Comparison of ENCODE assay signal across 8 cellular contexts in genomic region chr6:32852018-32852843, GRCh38. TPM values are rescaled to one million over a fixed set of nuclear protein-coding genes. Genes with fewer than 3 reads are reported as not detected.
DNase-seq lines count a peak whose midpoint lies in the region; ATAC-seq and TF ChIP-seq lines count a peak whose summit lies in the region.

No MANE protein-coding gene starts in this region.

- peaks cover 71% of the 10 kb centered on the region for H3K36me3 Mint-ChIP-seq in activated naive CD8-positive, alpha-beta T cell treated with anti-CD3 and anti-CD28 coated beads, Interleukin-2, amount 10 ng/mL, durations not matched to agents 7 days and 5 days

- intact Hi-C loops in spleen (cut with DNase I; ENCODE audit: low total_unique reads): no loop called here

- peak overlapping the region; percentile 100 for H3K27ac Mint-ChIP-seq in activated naive CD8-positive, alpha-beta T cell treated with anti-CD3 and anti-CD28 coated beads, Interleukin-2, amount 10 ng/mL, durations not matched to agents 7 days and 5 days

- POLR2A ChIA-PET in activated naive CD8-positive, alpha-beta T cell treated with anti-CD3 and anti-CD28 coated beads, Interleukin-2, amount 10 ng/mL, durations not matched to agents 7 days and 5 days (lab: Charles Lee): interaction anchor here (0.6 to 7.3 kb wide), 12 partner anchors 10 to 395 kb away, joined by 3 to 773 read pairs (median 22); partner anchors contain the start of genes BRD2, PSMB8 and TAP2

- no peak for TF ChIP-seq CTCF in spleen (IDR thresholded peaks at IDR 0.05 in 8 of 11, conservative IDR thresholded peaks at IDR 0.05 in 3 of 11)

- H3K9me3 ChIP-seq in iPS DF 6.9 (ENCODE audit: control insufficient read depth, insufficient read depth, low read length) (no peaks in the 10 kb centered on the region), spleen (no peaks in the 10 kb centered on the region)

- H3K27me3 Mint-ChIP-seq in activated naive CD8-positive, alpha-beta T cell treated with anti-CD3 and anti-CD28 coated beads, Interleukin-2, amount 10 ng/mL, durations not matched to agents 7 days and 5 days: no peaks in the 10 kb centered on the region

- peak overlapping the region; percentile 98 for H3K4me3 Mint-ChIP-seq in activated naive CD8-positive, alpha-beta T cell treated with anti-CD3 and anti-CD28 coated beads, Interleukin-2, amount 10 ng/mL, durations not matched to agents 7 days and 5 days

- peak overlapping the region; percentile 59; the same call in 1 of the 2 replicates for H3K4me3 ChIP-seq in iPS DF 6.9 (ENCODE audit: low read length)
- H3K4me3 ChIP-seq in spleen: peak overlapping the region; percentile 68 to 99 (median 96)

- peak; percentile 59 for DNase-seq in stimulated activated CD4-positive, alpha-beta T cell treated with anti-CD3 and anti-CD28 coated beads, Interleukin-15, amount 100 ng/mL, for 24 hours
- no peak for DNase-seq in stimulated activated CD4-positive, alpha-beta T cell treated with anti-CD3 and anti-CD28 coated beads, Interleukin-2, amount 100 ng/mL, for 48 hours
- no peak for DNase-seq in activated naive CD8-positive, alpha-beta T cell treated with anti-CD3 and anti-CD28 coated beads, Interleukin-2, amount 10 ng/mL, durations not matched to agents 7 days and 5 days
- no peak for DNase-seq in iPS DF 6.9 (ENCODE audit: low read depth, low spot score)
- peak; percentile 89 for DNase-seq in spleen
- no peak for DNase-seq in cortex of kidney (lab: John Stamatoyannopoulos, UW)
- DNase-seq in NCI-H146 treated with DMSO at 0.1 percent for 48 hours (lab: John Stamatoyannopoulos, UW; ENCODE audit: unreplicated experiment): no peak
- DNase-seq in NCI-H2107 treated with DMSO at 0.1 percent for 48 hours (lab: John Stamatoyannopoulos, UW; ENCODE audit: unreplicated experiment): no peak

- peaks cover 57% of the 10 kb centered on the region for H3K4me1 Mint-ChIP-seq in activated naive CD8-positive, alpha-beta T cell treated with anti-CD3 and anti-CD28 coated beads, Interleukin-2, amount 10 ng/mL, durations not matched to agents 7 days and 5 days

- H3K4me1 ChIP-seq in iPS DF 6.9 (ENCODE audit: control insufficient read depth, insufficient read depth, low read length) (peaks cover 2% of the 10 kb centered on the region; the same call in 1 of the 2 replicates), spleen (peaks cover 64 to 85% (median 78%) of the 10 kb centered on the region in 6 donors)

- no peak for ATAC-seq in activated naive CD8-positive, alpha-beta T cell treated with anti-CD3 and anti-CD28 coated beads, Interleukin-2, amount 10 ng/mL, durations not matched to agents 7 days and 5 days (ENCODE audit: low read depth)

- H3K9me3 Mint-ChIP-seq in activated naive CD8-positive, alpha-beta T cell treated with anti-CD3 and anti-CD28 coated beads, Interleukin-2, amount 10 ng/mL, durations not matched to agents 7 days and 5 days: no peaks in the 10 kb centered on the region

- H3K27me3 ChIP-seq in iPS DF 6.9 (ENCODE audit: control insufficient read depth, insufficient read depth, low read length) (peaks cover 8% of the 10 kb centered on the region), spleen (replicated peaks in 1 of 7) (no peaks in the 10 kb centered on the region)

- TF ChIP-seq POLR2A in spleen (IDR thresholded peaks at IDR 0.05): no peak

- 100% methylated on average over 1 of the region's 23 CpGs for WGBS in iPS DF 6.9 (ENCODE audit: insufficient coverage, insufficient read length)
- WGBS in spleen, 5 donors: 29 to 42% (median 33%) methylated on average over 23 of the region's 23 CpGs

- H3K27ac ChIP-seq in iPS DF 6.9 (ENCODE audit: low read length): no peak overlapping the region
- peak overlapping the region; percentile 94 to 100 (median 99) for H3K27ac ChIP-seq in spleen

- H3K36me3 ChIP-seq in iPS DF 6.9 (ENCODE audit: control insufficient read depth, insufficient read depth, low read length) (no peaks in the 10 kb centered on the region), spleen (peaks cover 0 to 69% (median 54%) of the 10 kb centered on the region in 6 donors)

RNA-seq across cellular contexts. Expression of gene TAP1, which starts 1.3 kb away (rescaled TPM):
- 100 to 1,000 TPM; 315 to 323 TPM for total RNA-seq in activated naive CD8-positive, alpha-beta T cell treated with anti-CD3 and anti-CD28 coated beads, Interleukin-2, amount 10 ng/mL, durations not matched to agents 7 days and 5 days
- 100 to 1,000 TPM; 108 to 172 (median 147) TPM for total RNA-seq in spleen
- 100 to 1,000 TPM in 2 of 3 donors, 10 to 100 TPM in 1; 98.5 to 154 (median 133) TPM for polyA plus RNA-seq in spleen

RNA-seq across cellular contexts. Expression of gene PSMB9, which starts 1.8 kb away (rescaled TPM):
- total RNA-seq in activated naive CD8-positive, alpha-beta T cell treated with anti-CD3 and anti-CD28 coated beads, Interleukin-2, amount 10 ng/mL, durations not matched to agents 7 days and 5 days: 100 to 1,000 TPM; 353 to 356 TPM
- 100 to 1,000 TPM; 141 to 206 (median 169) TPM for total RNA-seq in spleen
- 100 to 1,000 TPM; 172 to 328 (median 204) TPM for polyA plus RNA-seq in spleen

RNA-seq across cellular contexts. Expression of gene PSMB8, which starts 8.4 kb away (rescaled TPM):
- 100 to 1,000 TPM; 308 to 327 TPM for total RNA-seq in activated naive CD8-positive, alpha-beta T cell treated with anti-CD3 and anti-CD28 coated beads, Interleukin-2, amount 10 ng/mL, durations not matched to agents 7 days and 5 days
- total RNA-seq in spleen: 100 to 1,000 TPM; 109 to 156 (median 147) TPM
- 100 to 1,000 TPM; 248 to 288 (median 279) TPM for polyA plus RNA-seq in spleen

RNA-seq across cellular contexts. Expression of gene TAP2, which starts 13.7 kb away (rescaled TPM):
- total RNA-seq in activated naive CD8-positive, alpha-beta T cell treated with anti-CD3 and anti-CD28 coated beads, Interleukin-2, amount 10 ng/mL, durations not matched to agents 7 days and 5 days: 100 to 1,000 TPM; 209 to 210 TPM
- total RNA-seq in spleen: 100 to 1,000 TPM in 1 of 7 donors, 10 to 100 TPM in 6; 33.0 to 106 (median 77.9) TPM
- 10 to 100 TPM; 26.4 to 40.9 (median 34.0) TPM for polyA plus RNA-seq in spleen

RNA-seq across cellular contexts. Expression of gene HLA-DOB, which starts 35.4 kb away (rescaled TPM):
- total RNA-seq in activated naive CD8-positive, alpha-beta T cell treated with anti-CD3 and anti-CD28 coated beads, Interleukin-2, amount 10 ng/mL, durations not matched to agents 7 days and 5 days: 1 to 10 TPM; 2.4 to 3.1 TPM
- 10 to 100 TPM; 30.7 to 50.7 (median 43.9) TPM for total RNA-seq in spleen
- 100 to 1,000 TPM; 112 to 179 (median 141) TPM for polyA plus RNA-seq in spleen

Comparison
In these comparisons a context has a peak if more than half of its experiments do, and no peak if none do; other contexts are left out.
1. DNase-seq: peak in stimulated activated CD4-positive, alpha-beta T cell treated with anti-CD3 and anti-CD28 coated beads, Interleukin-15, amount 100 ng/mL, for 24 hours (single experiment) and spleen (single experiment); none in stimulated activated CD4-positive, alpha-beta T cell treated with anti-CD3 and anti-CD28 coated beads, Interleukin-2, amount 100 ng/mL, for 48 hours (0 of 2), activated naive CD8-positive, alpha-beta T cell treated with anti-CD3 and anti-CD28 coated beads, Interleukin-2, amount 10 ng/mL, durations not matched to agents 7 days and 5 days (single experiment), iPS DF 6.9 (single experiment), cortex of kidney (single experiment), NCI-H146 treated with DMSO at 0.1 percent for 48 hours (single experiment) and NCI-H2107 treated with DMSO at 0.1 percent for 48 hours (single experiment).